Comparison of ENCODE assay signal across 8 cellular contexts in the genomic region with DNA sequence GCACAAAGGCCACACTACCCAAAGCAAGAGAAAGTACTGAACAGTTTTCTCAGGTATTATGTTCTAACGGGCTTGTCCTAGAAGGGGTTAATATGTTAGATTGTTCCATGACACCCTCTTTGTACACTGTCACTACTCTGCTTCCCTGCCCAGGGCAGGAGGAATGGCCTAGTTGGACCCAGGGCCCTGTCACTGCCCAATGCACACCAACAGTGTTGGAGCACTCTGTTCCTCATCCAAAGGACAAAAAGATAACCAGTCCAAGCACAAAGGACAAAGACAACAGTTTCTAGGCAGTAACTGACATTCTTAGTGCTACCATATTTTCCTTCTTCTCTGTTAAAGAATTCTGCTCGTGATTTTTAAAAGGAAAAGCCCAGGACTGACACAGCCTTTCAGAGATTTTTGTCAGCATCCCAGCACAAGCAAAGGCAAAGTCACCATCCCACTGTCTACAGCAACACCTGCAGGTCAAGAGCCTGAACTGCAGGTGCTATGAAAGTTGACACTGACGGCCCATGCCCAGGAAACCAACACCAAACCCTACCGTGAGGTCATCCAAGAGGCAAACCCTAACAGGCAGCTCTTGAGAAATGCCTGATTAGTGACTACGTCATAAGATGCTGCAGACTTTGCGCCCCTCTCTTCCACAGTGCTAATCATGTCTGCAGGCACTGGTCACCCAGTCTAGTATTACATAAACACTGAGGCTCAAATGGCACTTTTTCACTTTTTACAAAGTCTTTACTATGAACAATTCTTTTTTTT. TPM values are rescaled to one million over a fixed set of nuclear protein-coding genes. Genes with fewer than 3 reads are reported as not detected.
A peak's percentile ranks its signal among the peaks of the same experiment; 100 is the strongest.
DNase-seq lines count a peak whose midpoint lies in the region; ATAC-seq and TF ChIP-seq lines count a peak whose summit lies in the region.

No MANE protein-coding gene starts in this region.

- 21 to 23% methylated on average over 6 of the region's 6 CpGs for WGBS in aorta, 2 donors

- H3K27me3 Mint-ChIP-seq in activated naive CD8-positive, alpha-beta T cell: no peaks in the 10 kb centered on the region

- H3K36me3 Mint-ChIP-seq in activated naive CD8-positive, alpha-beta T cell: peaks cover 13% of the 10 kb centered on the region

- H3K36me3 ChIP-seq in DND-41 (ENCODE audit: insufficient read depth, low read length) (peaks cover 73% of the 10 kb centered on the region), aorta (ENCODE audit: control insufficient read depth in 1 of 2, insufficient read depth in 2 of 2, low read length in 1 of 2) (peaks cover 2 to 6% of the 10 kb centered on the region in 2 donors)

- H3K4me1 ChIP-seq in DND-41 (ENCODE audit: insufficient read depth, low read length) (no peaks in the 10 kb centered on the region), aorta (ENCODE audit: control insufficient read depth in 1 of 2, insufficient read depth in 2 of 2, low read length in 2 of 2) (no peaks in the 10 kb centered on the region)

- H3K27me3 ChIP-seq in DND-41 (ENCODE audit: insufficient read depth, low read length, poor library complexity) (no peaks in the 10 kb centered on the region), aorta (ENCODE audit: control insufficient read depth in 1 of 2, insufficient read depth in 2 of 2, low read length in 1 of 2) (no peaks in the 10 kb centered on the region)

- H3K4me3 Mint-ChIP-seq in activated naive CD8-positive, alpha-beta T cell: no peak overlapping the region

- H3K4me1 Mint-ChIP-seq in activated naive CD8-positive, alpha-beta T cell (ENCODE audit: low read depth): peaks cover 55% of the 10 kb centered on the region

- ATAC-seq in DND-41 (ENCODE audit: insufficient read depth, low read depth) (peak; percentile 88), GM21723 (IDR thresholded peaks at IDR 0.05; ENCODE audit: unreplicated experiment) (peak; percentile 74), Right ventricle myocardium inferior (peak; percentile 84), aorta (ENCODE audit: low FRiP score) (peak; percentile 90)

- H3K4me3 ChIP-seq in DND-41 (ENCODE audit: low read depth in 1 of 2, low read length in 2 of 2): no peak overlapping the region
- H3K4me3 ChIP-seq in aorta (ENCODE audit: low read length in 2 of 2): no peak overlapping the region

- peaks cover 11% of the 10 kb centered on the region; the same call in 1 of the 2 replicates for H3K79me2 ChIP-seq in DND-41 (ENCODE audit: insufficient read depth, low read length)

- H2AFZ ChIP-seq in DND-41 (ENCODE audit: low read depth, low read length): no peak overlapping the region

- intact Hi-C loops in Right ventricle myocardium inferior (cut with DNase I): loop anchor here (2.0 kb wide), 2 partner anchors 100 to 236 kb away; no protein-coding TSS in a partner anchor
- intact Hi-C loops in posterior cingulate gyrus (cut with DNase I): loop anchor here (1.0 to 5.0 kb wide), 2 partner anchors 100 to 236 kb away; no protein-coding TSS in a partner anchor
- intact Hi-C loops in aorta (cut with DNase I): loop anchor here (2.0 to 5.0 kb wide), 2 partner anchors 130 to 236 kb away; no protein-coding TSS in a partner anchor

- peak overlapping the region; percentile 25 for H3K27ac Mint-ChIP-seq in activated naive CD8-positive, alpha-beta T cell

- H3K9ac ChIP-seq in DND-41 (ENCODE audit: low read depth, low read length): no peak overlapping the region

- no peak overlapping the region for H3K4me2 ChIP-seq in DND-41 (ENCODE audit: insufficient read depth, low read length)

- DNase-seq in DND-41 (peak; percentile 53), M059J (ENCODE audit: low read depth) (peak; percentile 87), SKM-1 treated with dmso at 0.1 percent for 144 hours (lab: John Stamatoyannopoulos, UW; ENCODE audit: unreplicated experiment) (peak; percentile 56), Right ventricle myocardium inferior (ENCODE audit: missing footprints) (no peak), posterior cingulate gyrus (peak in 8 of 10 donors; percentile 38 to 93 (median 64)), aorta (peak in 1 of 2 donors; percentile 60)

- no peaks in the 10 kb centered on the region for H3K9me3 ChIP-seq in DND-41 (ENCODE audit: insufficient read depth, low read length, severe bottlenecking)
- no peaks in the 10 kb centered on the region for H3K9me3 ChIP-seq in aorta (ENCODE audit: control insufficient read depth, low read length)

- H3K9me3 Mint-ChIP-seq in activated naive CD8-positive, alpha-beta T cell (ENCODE audit: low read depth): no peaks in the 10 kb centered on the region

- TF ChIP-seq CTCF in DND-41 (IDR thresholded peaks at IDR 0.05; ENCODE audit: borderline replicate concordance, extremely low read depth, low read length, poor library complexity, severe bottlenecking): peak; percentile 91

- peaks cover 28% of the 10 kb centered on the region for H4K20me1 ChIP-seq in DND-41 (ENCODE audit: insufficient read depth, low read length)

- H3K27ac ChIP-seq in DND-41 (ENCODE audit: low read length): no peak overlapping the region
- H3K27ac ChIP-seq in aorta (ENCODE audit: low read depth in 1 of 2, low read length in 2 of 2): no peak overlapping the region

RNA-seq across cellular contexts. Expression of a gene that starts 13.2 kb away (rescaled TPM):
- 41.3 and 76.2 TPM in 2 replicates for total RNA-seq in M059J (2014; rRNA removed; shearing (Covaris generic))
- 112 TPM for total RNA-seq in Right ventricle myocardium inferior
- total RNA-seq in aorta: 100 to 1,000 TPM in 1 of 2 donors, 10 to 100 TPM in 1; 82.4 to 111 TPM
- polyA plus RNA-seq in aorta: 10 to 100 TPM; 20.8 to 41.7 TPM
